9 cellular contexts compared by ENCODE assay signal in the genomic region with DNA sequence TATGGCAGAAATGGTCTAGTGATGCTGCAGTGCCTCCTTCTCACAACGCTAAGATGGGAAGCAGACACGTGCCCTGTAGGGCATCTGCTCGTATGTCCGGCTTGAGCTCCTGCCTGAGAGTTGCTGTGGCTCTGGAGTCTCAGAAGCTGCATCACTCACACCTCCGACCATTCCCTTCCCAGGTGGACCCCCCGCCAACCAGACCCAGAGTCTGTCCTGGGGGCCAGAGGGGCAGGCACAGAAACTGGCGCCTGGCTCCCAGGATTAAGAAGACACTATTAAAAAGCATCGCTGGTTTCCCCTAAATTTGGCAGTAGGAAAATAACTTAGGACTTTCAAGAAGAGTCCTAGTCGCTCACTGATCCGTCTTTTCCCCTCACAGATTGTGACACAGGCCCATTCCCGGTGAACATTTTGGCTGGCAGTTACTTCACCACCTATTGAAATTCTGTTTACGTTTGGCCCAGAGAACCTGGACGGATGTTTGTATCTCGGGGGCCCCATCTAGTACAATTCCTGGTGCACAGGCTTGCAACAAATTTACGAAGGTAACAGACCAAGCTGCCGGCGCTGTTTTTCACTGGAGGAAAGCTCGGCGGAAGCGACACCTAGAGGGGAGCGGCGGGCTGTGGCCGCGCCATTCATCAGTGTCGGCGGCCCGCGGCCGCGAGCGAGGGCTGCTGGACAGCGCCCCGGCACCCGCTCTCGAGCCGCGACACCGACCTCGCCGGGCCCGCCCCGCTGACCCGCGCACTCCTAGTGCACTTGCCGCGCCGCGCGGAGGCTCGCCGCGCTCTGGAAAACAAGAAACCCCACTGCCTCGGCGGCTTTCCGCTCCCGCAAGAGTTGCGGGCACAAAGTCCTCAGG. TPM values are rescaled to one million over a fixed set of nuclear protein-coding genes. Genes with fewer than 3 reads are reported as not detected.
DNase-seq lines count a peak whose midpoint lies in the region; ATAC-seq and TF ChIP-seq lines count a peak whose summit lies in the region.
"Had no signal": no experiment of that assay in that cellular context is flagged by ENCODE, and none has a peak within 500 bp of the region (broad histone marks: within the 10 kb centered on the region; RNA-seq: fewer than 3 reads in every experiment).

No MANE protein-coding gene starts in this region.

- no peak overlapping the region for H4K8ac ChIP-seq in mesendoderm (ENCODE audit: low read depth, low read length)

- no peaks in the 10 kb centered on the region for H3K79me2 ChIP-seq in mesendoderm (ENCODE audit: control insufficient read depth, insufficient read depth, low read length)
- H3K79me2 ChIP-seq in OCI-LY7 (ENCODE audit: insufficient read depth, low read depth, low read length): no peaks in the 10 kb centered on the region

- H3K4me1 Mint-ChIP-seq in activated B cell treated with CpG ODN at 0.5 μM for 24 hours: peaks cover 17% of the 10 kb centered on the region
- H3K4me1 Mint-ChIP-seq in endothelial cell (ENCODE audit: unreplicated experiment): peaks cover 39% of the 10 kb centered on the region

- H3K79me1 ChIP-seq in mesendoderm (ENCODE audit: low read length): no peaks in the 10 kb centered on the region

- H3K27ac Mint-ChIP-seq in activated B cell treated with CpG ODN at 0.5 μM for 24 hours (no peak overlapping the region), endothelial cell (ENCODE audit: unreplicated experiment) (no peak overlapping the region)
- H3K27ac Mint-ChIP-seq: T-helper 1 cell treated with Interleukin-12 subunit alpha and Interleukin-12 subunit beta and Interleukin-4 antibody, amounts not matched to agents 30 μg/mL and 1 μg/mL, for 36 hours had no signal

- no peak overlapping the region for H2BK15ac ChIP-seq in mesendoderm (replicated peaks; ENCODE audit: low read depth)

- no peak overlapping the region for H3K27ac ChIP-seq in mesendoderm (ENCODE audit: low read depth, low read length)
- no peak overlapping the region for H3K27ac ChIP-seq in OCI-LY7 (ENCODE audit: low read depth, low read length, poor library complexity, severe bottlenecking)

- no peak overlapping the region for H2BK5ac ChIP-seq in mesendoderm (ENCODE audit: low read length)

- H4K20me1 ChIP-seq in OCI-LY7 (ENCODE audit: insufficient read depth, low read length): no peaks in the 10 kb centered on the region

- no peak overlapping the region for H4K5ac ChIP-seq in mesendoderm (ENCODE audit: low read length)

- H3K4me2 ChIP-seq in mesendoderm (ENCODE audit: low read length): peak overlapping the region; percentile 71
- no peak overlapping the region for H3K4me2 ChIP-seq in OCI-LY7 (ENCODE audit: low read length)

- H3K4me1 ChIP-seq in mesendoderm (ENCODE audit: control insufficient read depth, low read depth, low read length) (no peaks in the 10 kb centered on the region), OCI-LY7 (ENCODE audit: insufficient read depth, low read length, poor library complexity, severe bottlenecking) (no peaks in the 10 kb centered on the region)

- H3K23ac ChIP-seq in mesendoderm (ENCODE audit: low read length): peak overlapping the region; percentile 34

- no TSS peak for BruUV-seq in OCI-LY7 (replicated peaks; lab: Mats Ljungman, UMichigan)

- H3K27me3 Mint-ChIP-seq in activated B cell treated with CpG ODN at 0.5 μM for 24 hours: peaks cover 53% of the 10 kb centered on the region
- H3K27me3 Mint-ChIP-seq in endothelial cell (ENCODE audit: unreplicated experiment): peaks cover 19% of the 10 kb centered on the region

- no peaks in the 10 kb centered on the region for H3K9me2 ChIP-seq in OCI-LY7 (ENCODE audit: insufficient read depth, low read length)

- ATAC-seq in activated B cell treated with CpG ODN at 0.5 μM for 24 hours (ENCODE audit: low read depth) (peak; percentile 73), HG03521 (IDR thresholded peaks at IDR 0.05; ENCODE audit: unreplicated experiment) (no peak)

- H3K4me3 Mint-ChIP-seq in activated B cell treated with CpG ODN at 0.5 μM for 24 hours: peak overlapping the region; percentile 73
- H3K4me3 Mint-ChIP-seq in endothelial cell (ENCODE audit: unreplicated experiment): peak overlapping the region; percentile 59
- H3K4me3 Mint-ChIP-seq: T-helper 1 cell treated with Interleukin-12 subunit alpha and Interleukin-12 subunit beta and Interleukin-4 antibody, amounts not matched to agents 30 μg/mL and 1 μg/mL, for 36 hours had no signal

- H3K4me3 ChIP-seq in mesendoderm (ENCODE audit: low read length): no peak overlapping the region
- H3K4me3 ChIP-seq in OCI-LY7 (ENCODE audit: low read depth, low read length, poor library complexity, severe bottlenecking): no peak overlapping the region

- no peaks in the 10 kb centered on the region for H3K9me3 ChIP-seq in OCI-LY7 (ENCODE audit: low read length)

- H2AFZ ChIP-seq in OCI-LY7 (ENCODE audit: low read length): no peak overlapping the region

- H3K56ac ChIP-seq in mesendoderm (ENCODE audit: low read length): no peak overlapping the region

- no peak overlapping the region for H2BK120ac ChIP-seq in mesendoderm (ENCODE audit: low read depth, low read length)

- peaks cover 16% of the 10 kb centered on the region for H3K27me3 ChIP-seq in mesendoderm (ENCODE audit: insufficient read depth, low read length, poor library complexity)

- CTCF ChIA-PET in activated B cell treated with CpG ODN at 0.5 μM for 24 hours (lab: Charles Lee) (interaction anchor here (1.5 to 1.6 kb wide), 3 partner anchors 14 to 244 kb away, joined by 3 to 5 read pairs (median 3); no protein-coding TSS in a partner anchor), OCI-LY7 (lab: Charles Lee; ENCODE audit: unreplicated experiment) (no interaction called here)

- intact Hi-C loops in activated B cell treated with CpG ODN at 0.5 μM for 24 hours (cut with micrococcal nuclease) (loop anchor here (1.0 to 10.0 kb wide), 5 partner anchors 57 to 500 kb away; no protein-coding TSS in a partner anchor), OCI-LY7 (cut with micrococcal nuclease; ENCODE audit: unreplicated experiment) (no loop called here)

- DNase-seq in EH (ENCODE audit: low read depth) (peak; percentile 49), HuH-7.5 (ENCODE audit: low spot score) (peak; percentile 81), activated B cell treated with CpG ODN at 0.5 μM for 24 hours (peak; percentile 39), endothelial cell (ENCODE audit: low spot score) (peak; percentile 81), mesendoderm (peak; percentile 83), superior temporal gyrus (ENCODE audit: extremely low spot score) (peak; percentile 74), OCI-LY7 (ENCODE audit: low spot score) (no peak)

- H3K9me3 Mint-ChIP-seq in activated B cell treated with CpG ODN at 0.5 μM for 24 hours (no peaks in the 10 kb centered on the region), endothelial cell (ENCODE audit: unreplicated experiment) (no peaks in the 10 kb centered on the region)
- H3K9me3 Mint-ChIP-seq: T-helper 1 cell treated with Interleukin-12 subunit alpha and Interleukin-12 subunit beta and Interleukin-4 antibody, amounts not matched to agents 30 μg/mL and 1 μg/mL, for 36 hours had no signal

- H2AK5ac ChIP-seq in mesendoderm (ENCODE audit: low read length): no peak overlapping the region

- no peak overlapping the region for H3K4ac ChIP-seq in mesendoderm (ENCODE audit: low read depth, low read length)

- TF ChIP-seq CTCF in activated B cell treated with CpG ODN at 0.5 μM for 24 hours (IDR thresholded peaks at IDR 0.05) (no peak), endothelial cell (IDR thresholded peaks at IDR 0.05; ENCODE audit: unreplicated experiment) (no peak), OCI-LY7 (conservative IDR thresholded peaks at IDR 0.05; ENCODE audit: low read length) (no peak)

- POLR2A ChIA-PET in activated B cell treated with CpG ODN at 0.5 μM for 24 hours (lab: Charles Lee) (no interaction called here), OCI-LY7 (lab: Charles Lee) (no interaction called here)

- H3K36me3 ChIP-seq in mesendoderm (ENCODE audit: control insufficient read depth, insufficient read depth, low read length): no peaks in the 10 kb centered on the region
- no peaks in the 10 kb centered on the region for H3K36me3 ChIP-seq in OCI-LY7 (ENCODE audit: insufficient read depth, low read length)

- no peak overlapping the region for H3K18ac ChIP-seq in mesendoderm (ENCODE audit: low read length)

- H3K36me3 Mint-ChIP-seq in activated B cell treated with CpG ODN at 0.5 μM for 24 hours (ENCODE audit: low read depth) (no peaks in the 10 kb centered on the region), endothelial cell (ENCODE audit: low read depth, unreplicated experiment) (no peaks in the 10 kb centered on the region)

- H3K9ac ChIP-seq in mesendoderm (ENCODE audit: low read length): no peak overlapping the region

- WGBS in mesendoderm (ENCODE audit: extremely low coverage, insufficient coverage, low lambda C conversion rate): no CpG with 5 or more reads among the region's 57 CpGs

RNA-seq across cellular contexts. Expression of a gene that starts 1.6 kb away (rescaled TPM):
- 1.5 and 1.7 TPM in 2 replicates for total RNA-seq in activated B cell treated with CpG ODN at 0.5 μM for 24 hours
- total RNA-seq in endothelial cell (ENCODE audit: unreplicated experiment): 0.21 TPM
- 1.9 TPM for polyA plus RNA-seq in mesendoderm (2013, experiment 1 of 2)
- 1.9 TPM for polyA plus RNA-seq in mesendoderm (2013, experiment 2 of 2)
- total RNA-seq in OCI-LY7 (2014; rRNA removed; shearing (Covaris generic)): not detected in 2 replicates
- total RNA-seq in OCI-LY7 (2022): not detected in 2 replicates
